1 cellular context compared by ENCODE assay signal in the genomic region with DNA sequence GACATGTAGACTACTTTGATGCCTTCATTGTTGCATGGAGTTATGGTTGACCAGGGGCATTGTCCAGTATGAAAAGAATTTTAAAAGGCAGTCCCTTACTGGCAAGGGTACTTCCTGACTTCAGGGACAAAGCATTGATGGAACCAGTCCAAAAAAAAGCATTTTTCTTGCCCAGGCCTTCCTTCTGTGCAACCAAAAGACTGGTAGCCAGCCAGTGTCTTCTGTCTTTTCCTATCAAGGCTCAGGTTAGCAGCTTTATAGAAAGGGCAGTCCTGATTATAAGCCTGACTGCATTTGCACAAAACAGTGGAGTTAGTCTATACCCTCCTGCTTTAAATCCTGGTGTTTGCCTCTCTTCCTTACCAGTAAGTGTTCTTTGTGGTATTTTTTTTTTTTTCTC.
TF ChIP-seq lines count a peak whose summit lies in the region.

No MANE protein-coding gene starts in this region.

TF ChIP-seq in HepG2, 621 proteins besides CTCF, POLR2A, EP300 and RAD21:
- no peak for TF ChIP-seq IKZF4 (CRISPR knock-in tag; IDR thresholded peaks at IDR 0.05; ENCODE audit: borderline replicate concordance, low read depth, not compliant biosample characterization)
- no peak for TF ChIP-seq ZZZ3 (CRISPR knock-in tag; IDR thresholded peaks at IDR 0.05; ENCODE audit: borderline replicate concordance)
- TF ChIP-seq HMG20B (CRISPR knock-in tag; conservative IDR thresholded peaks at IDR 0.05), result no peak
- TF ChIP-seq KAT8 (CRISPR knock-in tag; IDR thresholded peaks at IDR 0.05), result no peak
